11 cellular contexts compared by ENCODE assay signal in the genomic region with DNA sequence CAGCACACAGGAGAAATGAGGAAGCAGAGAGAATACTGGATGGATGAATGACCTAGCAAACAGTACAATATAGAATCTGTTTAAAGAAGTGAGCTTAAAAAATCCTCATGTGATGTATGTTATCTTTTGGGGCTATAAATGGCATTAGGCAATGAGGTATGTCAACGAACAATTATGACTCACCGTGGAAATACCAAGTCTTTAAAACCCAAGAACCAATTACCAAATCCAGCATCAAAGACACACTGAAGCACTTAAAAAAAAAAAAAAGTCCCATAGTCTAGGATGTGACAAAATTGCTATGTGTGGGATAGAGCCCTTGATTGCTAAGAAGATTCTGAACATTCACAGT. TPM values are rescaled to one million over a fixed set of nuclear protein-coding genes. Genes with fewer than 3 reads are reported as not detected.
A peak's percentile ranks its signal among the peaks of the same experiment; 100 is the strongest.
DNase-seq lines count a peak whose midpoint lies in the region; ATAC-seq and TF ChIP-seq lines count a peak whose summit lies in the region.
"Had no signal": no experiment of that assay in that cellular context is flagged by ENCODE, and none has a peak within 500 bp of the region (broad histone marks: within the 10 kb centered on the region; RNA-seq: fewer than 3 reads in every experiment).

No MANE protein-coding gene starts in this region.

- H3K36me3 Mint-ChIP-seq in T-cell (no peaks in the 10 kb centered on the region), naive B cell (peaks cover 0 to 10% of the 10 kb centered on the region in 2 donors)

- H3K9me3 ChIP-seq in HEK293 (ENCODE audit: control insufficient read depth, insufficient read depth, low read depth, low read length): no peaks in the 10 kb centered on the region
- H3K9me3 ChIP-seq: suprapubic skin had no signal

- ATAC-seq in T-cell (replicated peaks in 1 of 4) (peak; percentile 43 to 59 (median 55)), naive B cell (ENCODE audit: low read depth in 2 of 2) (peak; percentile 86 to 89), GM18498 (IDR thresholded peaks at IDR 0.05; ENCODE audit: unreplicated experiment) (no peak)

- peak; percentile 41 for DNase-seq in EL
- no peak for DNase-seq in T-cell
- DNase-seq in naive B cell: peak; percentile 15
- DNase-seq in NCI-H526 (lab: John Stamatoyannopoulos, UW): no peak
- DNase-seq in NCI-H748 (lab: John Stamatoyannopoulos, UW; ENCODE audit: unreplicated experiment): no peak
- DNase-seq: activated effector memory CD4-positive, alpha-beta T cell treated with anti-CD3 and anti-CD28 coated beads, Interleukin-2, amount 50 U/mL, for 16 hours; stimulated activated CD4-positive, alpha-beta T cell treated with anti-CD3 and anti-CD28 coated beads, Interleukin-4, amount 100 ng/mL, for 4 hours; WERI-Rb-1 had no signal

- no peaks in the 10 kb centered on the region for H3K4me1 ChIP-seq in HEK293 (ENCODE audit: control insufficient read depth, insufficient read depth, low read length)
- H3K4me1 ChIP-seq: suprapubic skin had no signal

- H3K27me3 Mint-ChIP-seq in T-cell (no peaks in the 10 kb centered on the region), naive B cell (no peaks in the 10 kb centered on the region)

- no peak overlapping the region for H3K27ac ChIP-seq in HEK293 (ENCODE audit: extremely low read depth, low read depth, low read length)
- H3K27ac ChIP-seq: suprapubic skin, WERI-Rb-1 had no signal

- H3K9me3 Mint-ChIP-seq in T-cell (peaks cover 2 to 6% (median 4%) of the 10 kb centered on the region in 3 donors), naive B cell (peaks cover 0 to 5% (median 3%) of the 10 kb centered on the region in 7 donors)

- TF ChIP-seq CTCF in HEK293 (tag by site-specific recombination; IDR thresholded peaks at IDR 0.05): no peak

- H3K4me3 Mint-ChIP-seq in T-cell (no peak overlapping the region), naive B cell (no peak overlapping the region)

- H3K4me3 ChIP-seq in HEK293 (ENCODE audit: low read depth, low read length): no peak overlapping the region
- H3K4me3 ChIP-seq: suprapubic skin had no signal

- H3K4me1 Mint-ChIP-seq in T-cell: peaks cover 12 to 18% (median 15%) of the 10 kb centered on the region in 3 donors
- H3K4me1 Mint-ChIP-seq in naive B cell: peaks cover 14 to 24% (median 20%) of the 10 kb centered on the region in 3 donors

- H3K27ac Mint-ChIP-seq in T-cell: peak overlapping the region in 1 of 2 donors; percentile 62
- H3K27ac Mint-ChIP-seq in naive B cell: peak overlapping the region in 2 of 6 donors; percentile 0

- H3K36me3 ChIP-seq in HEK293 (ENCODE audit: control insufficient read depth in 2 of 2, insufficient read depth in 1 of 2, low read length in 2 of 2): no peaks in the 10 kb centered on the region
- H3K36me3 ChIP-seq: suprapubic skin, WERI-Rb-1 had no signal

- POLR2A ChIA-PET in HEK293 (lab: Yijun Ruan, JAX): interaction anchor here (0.7 to 0.9 kb wide), 2 partner anchors 37 to 194 kb away, joined by 3 read pairs; no protein-coding TSS in a partner anchor
- POLR2A ChIA-PET in T-cell (lab: Charles Lee): interaction anchor here (0.5 to 1.5 kb wide), 3 partner anchors 10 to 31 kb away, joined by 3 to 5 read pairs (median 4); no protein-coding TSS in a partner anchor

- CTCF ChIA-PET in HEK293 (lab: Yijun Ruan, JAX): no interaction called here
- CTCF ChIA-PET in T-cell (lab: Charles Lee): no interaction called here

TF ChIP-seq in HEK293, 187 proteins besides CTCF, POLR2A, EP300 and RAD21 (continues in another document):
- no peak for TF ChIP-seq ZNF121 (tag by site-specific recombination; IDR thresholded peaks at IDR 0.05)
- no peak for TF ChIP-seq HOXC10 (CRISPR knock-in tag; IDR thresholded peaks at IDR 0.05)
- peak; percentile 11; the same call in 1 of the 2 replicates for TF ChIP-seq ZBTB21 (tag by site-specific recombination; IDR thresholded peaks at IDR 0.05)
- 0 out of 2 replicates have a peak, but pooled peaks have one; percentile 32 for TF ChIP-seq KLF8 (tag by site-specific recombination; IDR thresholded peaks at IDR 0.05)
- no peak for TF ChIP-seq ZNF549 (tag by site-specific recombination; IDR thresholded peaks at IDR 0.05)
- TF ChIP-seq ZNF169 (tag by site-specific recombination; IDR thresholded peaks at IDR 0.05): no peak
- no peak for TF ChIP-seq MEIS1 (CRISPR knock-in tag; IDR thresholded peaks at IDR 0.05; ENCODE audit: borderline replicate concordance)
- no peak for TF ChIP-seq YY1 (tag by site-specific recombination; IDR thresholded peaks at IDR 0.05)
- TF ChIP-seq ZNF266 (tag by site-specific recombination; IDR thresholded peaks at IDR 0.05; ENCODE audit: low read depth): no peak
- TF ChIP-seq ZNF211 (tag by site-specific recombination; IDR thresholded peaks at IDR 0.05; ENCODE audit: low read depth): no peak
- TF ChIP-seq ZBTB8A (tag by site-specific recombination; IDR thresholded peaks at IDR 0.05): no peak
- TF ChIP-seq ZNF426 (tag by site-specific recombination; IDR thresholded peaks at IDR 0.05): no peak
- TF ChIP-seq, protein P1, sequence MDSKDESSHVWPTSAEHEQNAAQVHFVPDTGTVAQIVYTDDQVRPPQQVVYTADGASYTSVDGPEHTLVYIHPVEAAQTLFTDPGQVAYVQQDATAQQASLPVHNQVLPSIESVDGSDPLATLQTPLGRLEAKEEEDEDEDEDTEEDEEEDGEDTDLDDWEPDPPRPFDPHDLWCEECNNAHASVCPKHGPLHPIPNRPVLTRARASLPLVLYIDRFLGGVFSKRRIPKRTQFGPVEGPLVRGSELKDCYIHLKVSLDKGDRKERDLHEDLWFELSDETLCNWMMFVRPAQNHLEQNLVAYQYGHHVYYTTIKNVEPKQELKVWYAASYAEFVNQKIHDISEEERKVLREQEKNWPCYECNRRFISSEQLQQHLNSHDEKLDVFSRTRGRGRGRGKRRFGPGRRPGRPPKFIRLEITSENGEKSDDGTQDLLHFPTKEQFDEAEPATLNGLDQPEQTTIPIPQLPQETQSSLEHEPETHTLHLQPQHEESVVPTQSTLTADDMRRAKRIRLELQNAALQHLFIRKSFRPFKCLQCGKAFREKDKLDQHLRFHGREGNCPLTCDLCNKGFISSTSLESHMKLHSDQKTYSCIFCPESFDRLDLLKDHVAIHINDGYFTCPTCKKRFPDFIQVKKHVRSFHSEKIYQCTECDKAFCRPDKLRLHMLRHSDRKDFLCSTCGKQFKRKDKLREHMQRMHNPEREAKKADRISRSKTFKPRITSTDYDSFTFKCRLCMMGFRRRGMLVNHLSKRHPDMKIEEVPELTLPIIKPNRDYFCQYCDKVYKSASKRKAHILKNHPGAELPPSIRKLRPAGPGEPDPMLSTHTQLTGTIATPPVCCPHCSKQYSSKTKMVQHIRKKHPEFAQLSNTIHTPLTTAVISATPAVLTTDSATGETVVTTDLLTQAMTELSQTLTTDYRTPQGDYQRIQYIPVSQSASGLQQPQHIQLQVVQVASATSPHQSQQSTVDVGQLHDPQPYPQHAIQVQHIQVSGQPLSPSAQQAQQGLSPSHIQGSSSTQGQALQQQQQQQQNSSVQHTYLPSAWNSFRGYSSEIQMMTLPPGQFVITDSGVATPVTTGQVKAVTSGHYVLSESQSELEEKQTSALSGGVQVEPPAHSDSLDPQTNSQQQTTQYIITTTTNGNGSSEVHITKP (tag by site-specific recombination; IDR thresholded peaks at IDR 0.05): peak; percentile 60
- no peak for TF ChIP-seq ZNF416 (tag by site-specific recombination; IDR thresholded peaks at IDR 0.05)
- TF ChIP-seq RBAK (tag by site-specific recombination; IDR thresholded peaks at IDR 0.05): no peak
- TF ChIP-seq, protein P2, sequence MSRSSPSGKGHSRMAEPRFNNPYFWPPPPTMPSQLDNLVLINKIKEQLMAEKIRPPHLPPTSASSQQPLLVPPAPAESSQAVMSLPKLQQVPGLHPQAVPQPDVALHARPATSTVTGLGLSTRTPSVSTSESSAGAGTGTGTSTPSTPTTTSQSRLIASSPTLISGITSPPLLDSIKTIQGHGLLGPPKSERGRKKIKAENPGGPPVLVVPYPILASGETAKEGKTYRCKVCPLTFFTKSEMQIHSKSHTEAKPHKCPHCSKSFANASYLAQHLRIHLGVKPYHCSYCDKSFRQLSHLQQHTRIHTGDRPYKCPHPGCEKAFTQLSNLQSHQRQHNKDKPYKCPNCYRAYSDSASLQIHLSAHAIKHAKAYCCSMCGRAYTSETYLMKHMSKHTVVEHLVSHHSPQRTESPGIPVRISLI (tag by site-specific recombination; IDR thresholded peaks at IDR 0.05): peak; percentile 67
- 0 out of 2 replicates have a peak, but pooled peaks have one; percentile 36 for TF ChIP-seq PRDM1 (tag by site-specific recombination; IDR thresholded peaks at IDR 0.05)
- TF ChIP-seq, protein P3, sequence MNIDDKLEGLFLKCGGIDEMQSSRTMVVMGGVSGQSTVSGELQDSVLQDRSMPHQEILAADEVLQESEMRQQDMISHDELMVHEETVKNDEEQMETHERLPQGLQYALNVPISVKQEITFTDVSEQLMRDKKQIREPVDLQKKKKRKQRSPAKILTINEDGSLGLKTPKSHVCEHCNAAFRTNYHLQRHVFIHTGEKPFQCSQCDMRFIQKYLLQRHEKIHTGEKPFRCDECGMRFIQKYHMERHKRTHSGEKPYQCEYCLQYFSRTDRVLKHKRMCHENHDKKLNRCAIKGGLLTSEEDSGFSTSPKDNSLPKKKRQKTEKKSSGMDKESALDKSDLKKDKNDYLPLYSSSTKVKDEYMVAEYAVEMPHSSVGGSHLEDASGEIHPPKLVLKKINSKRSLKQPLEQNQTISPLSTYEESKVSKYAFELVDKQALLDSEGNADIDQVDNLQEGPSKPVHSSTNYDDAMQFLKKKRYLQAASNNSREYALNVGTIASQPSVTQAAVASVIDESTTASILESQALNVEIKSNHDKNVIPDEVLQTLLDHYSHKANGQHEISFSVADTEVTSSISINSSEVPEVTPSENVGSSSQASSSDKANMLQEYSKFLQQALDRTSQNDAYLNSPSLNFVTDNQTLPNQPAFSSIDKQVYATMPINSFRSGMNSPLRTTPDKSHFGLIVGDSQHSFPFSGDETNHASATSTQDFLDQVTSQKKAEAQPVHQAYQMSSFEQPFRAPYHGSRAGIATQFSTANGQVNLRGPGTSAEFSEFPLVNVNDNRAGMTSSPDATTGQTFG (tag by site-specific recombination; IDR thresholded peaks at IDR 0.05; ENCODE audit: borderline replicate concordance): no peak
- TF ChIP-seq, protein P4, sequence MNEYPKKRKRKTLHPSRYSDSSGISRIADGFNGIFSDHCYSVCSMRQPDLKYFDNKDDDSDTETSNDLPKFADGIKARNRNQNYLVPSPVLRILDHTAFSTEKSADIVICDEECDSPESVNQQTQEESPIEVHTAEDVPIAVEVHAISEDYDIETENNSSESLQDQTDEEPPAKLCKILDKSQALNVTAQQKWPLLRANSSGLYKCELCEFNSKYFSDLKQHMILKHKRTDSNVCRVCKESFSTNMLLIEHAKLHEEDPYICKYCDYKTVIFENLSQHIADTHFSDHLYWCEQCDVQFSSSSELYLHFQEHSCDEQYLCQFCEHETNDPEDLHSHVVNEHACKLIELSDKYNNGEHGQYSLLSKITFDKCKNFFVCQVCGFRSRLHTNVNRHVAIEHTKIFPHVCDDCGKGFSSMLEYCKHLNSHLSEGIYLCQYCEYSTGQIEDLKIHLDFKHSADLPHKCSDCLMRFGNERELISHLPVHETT (tag by site-specific recombination; IDR thresholded peaks at IDR 0.05): no peak

RNA-seq across cellular contexts. Expression of a gene that starts 36.3 kb away (rescaled TPM):
- total RNA-seq in T-cell: 100 to 1,000 TPM; 153 to 271 (median 182) TPM
- polyA plus RNA-seq in naive B cell (ENCODE audit: low read depth in 6 of 6): 10 to 100 TPM; 15.8 to 40.7 (median 31.7) TPM

Comparison
In these comparisons a context has a peak if more than half of its experiments do, and no peak if none do; other contexts are left out.
1. DNase-seq: peak in EL (single experiment) and naive B cell (single experiment); none in T-cell (0 of 34), NCI-H526 (0 of 2) and NCI-H748 (single experiment).